Comparison of ENCODE assay signal across 16 cellular contexts in the genomic region with DNA sequence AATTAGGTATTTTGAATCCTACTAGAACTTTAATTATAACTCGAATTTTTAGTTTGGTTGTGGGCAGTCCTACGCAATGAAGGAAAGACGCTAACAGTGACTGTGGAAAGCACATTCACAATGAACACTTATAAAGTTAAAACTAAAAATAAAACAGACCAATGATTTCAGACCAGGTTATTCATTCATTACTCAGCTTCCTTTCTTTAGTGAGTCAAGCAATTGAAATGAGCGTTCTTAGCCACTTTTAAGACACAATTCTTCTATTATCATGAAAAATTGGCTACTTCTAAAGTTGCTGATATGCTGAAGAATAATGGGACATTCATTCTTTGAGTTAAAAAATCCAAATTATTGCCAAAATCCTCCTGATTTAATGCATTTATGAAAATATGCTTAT.
DNase-seq lines count a peak whose midpoint lies in the region; ATAC-seq, FAIRE-seq and TF ChIP-seq lines count a peak whose summit lies in the region.
"Had no signal": no experiment of that assay in that cellular context is flagged by ENCODE, and none has a peak within 500 bp of the region (broad histone marks: within the 10 kb centered on the region; RNA-seq: fewer than 3 reads in every experiment).

No MANE protein-coding gene starts in this region.

- peaks cover 51% of the 10 kb centered on the region for H3K4me1 Mint-ChIP-seq in HFFc6 (ENCODE audit: low read depth)
- H3K4me1 Mint-ChIP-seq in astrocyte (ENCODE audit: low read depth, unreplicated experiment), result peaks cover 26% of the 10 kb centered on the region
- no peaks in the 10 kb centered on the region for H3K4me1 Mint-ChIP-seq in stimulated activated naive B cell treated with anti-CD40 and anti-IgM and Interleukin-4, amounts not matched to agents 10 μg/mL and 1 μg/mL and 100 μg/mL, for 72 hours
- H3K4me1 Mint-ChIP-seq in T-helper 2 cell treated with Interferon-gamma antibody and Interleukin-4, amounts not matched to agents 5 μg/mL and 100 μg/mL, for 36 hours (ENCODE audit: low read depth), result no peaks in the 10 kb centered on the region
- H3K4me1 Mint-ChIP-seq: natural killer cell had no signal

- H3K4me1 ChIP-seq in astrocyte (ENCODE audit: insufficient read depth, low read length), result peaks cover 27% of the 10 kb centered on the region
- H3K4me1 ChIP-seq in thoracic aorta (ENCODE audit: control insufficient read depth in 1 of 2, low read depth in 2 of 2), result peaks cover 12 to 33% of the 10 kb centered on the region in 2 donors

- H3K27ac Mint-ChIP-seq in HFFc6, result peak overlapping the region; percentile 84
- peak overlapping the region; percentile 94 for H3K27ac Mint-ChIP-seq in astrocyte (ENCODE audit: unreplicated experiment)
- H3K27ac Mint-ChIP-seq in stimulated activated naive B cell treated with anti-CD40 and anti-IgM and Interleukin-4, amounts not matched to agents 10 μg/mL and 1 μg/mL and 100 μg/mL, for 72 hours, result no peak overlapping the region
- no peak overlapping the region for H3K27ac Mint-ChIP-seq in T-helper 2 cell treated with Interferon-gamma antibody and Interleukin-4, amounts not matched to agents 5 μg/mL and 100 μg/mL, for 36 hours
- H3K27ac Mint-ChIP-seq: natural killer cell had no signal

- no peaks in the 10 kb centered on the region for H3K9me3 ChIP-seq in astrocyte (ENCODE audit: insufficient read depth, low read depth, low read length)
- no peaks in the 10 kb centered on the region for H3K9me3 ChIP-seq in thoracic aorta
- H3K9me3 ChIP-seq: HAP-1 had no signal

- no peaks in the 10 kb centered on the region for H3K27me3 ChIP-seq in astrocyte (ENCODE audit: insufficient read depth, low read length)
- no peaks in the 10 kb centered on the region for H3K27me3 ChIP-seq in thoracic aorta (replicated peaks; ENCODE audit: insufficient read depth)

- H3K79me2 ChIP-seq in astrocyte (ENCODE audit: insufficient read depth, low read length), result peaks cover 4% of the 10 kb centered on the region

- DNase-seq in HFFc6 (peak; percentile 70), astrocyte (ENCODE audit: low read depth) (peak; percentile 91), foreskin fibroblast (peak; percentile 56 to 77), thoracic aorta (ENCODE audit: low spot score) (no peak), NCI-H774 (lab: John Stamatoyannopoulos, UW) (no peak)
- no peak for DNase-seq in stimulated activated naive B cell treated with anti-CD40 and anti-IgM and Interleukin-4, amounts not matched to agents 10 μg/mL and 1 μg/mL and 100 μg/mL, for 72 hours
- DNase-seq in T-helper 2 cell treated with Interferon-gamma antibody and Interleukin-4, amounts not matched to agents 5 μg/mL and 100 μg/mL, for 36 hours (ENCODE audit: low spot score), result no peak
- DNase-seq: activated naive CD4-positive, alpha-beta T cell; kidney; natural killer cell; SHP77; substantia nigra had no signal

- FAIRE-seq in astrocyte (lab: Jason Lieb, UNC), result peak; percentile 91
- FAIRE-seq: HepG2, kidney had no signal

- H3K36me3 ChIP-seq in astrocyte (ENCODE audit: insufficient read depth, low read length), result peaks cover 2% of the 10 kb centered on the region
- no peaks in the 10 kb centered on the region for H3K36me3 ChIP-seq in thoracic aorta
- H3K36me3 ChIP-seq: HAP-1 had no signal

- H3K27me3 Mint-ChIP-seq in HFFc6 (ENCODE audit: insufficient read depth) (no peaks in the 10 kb centered on the region), astrocyte (ENCODE audit: low read depth, unreplicated experiment) (no peaks in the 10 kb centered on the region)
- peaks cover 11 to 17% of the 10 kb centered on the region in 2 donors for H3K27me3 Mint-ChIP-seq in stimulated activated naive B cell treated with anti-CD40 and anti-IgM and Interleukin-4, amounts not matched to agents 10 μg/mL and 1 μg/mL and 100 μg/mL, for 72 hours
- peaks cover 10% of the 10 kb centered on the region for H3K27me3 Mint-ChIP-seq in T-helper 2 cell treated with Interferon-gamma antibody and Interleukin-4, amounts not matched to agents 5 μg/mL and 100 μg/mL, for 36 hours (ENCODE audit: low read depth)

- H3K4me2 ChIP-seq in astrocyte (ENCODE audit: low read length), result peak overlapping the region; percentile 53

- no peak overlapping the region for H3K4me3 ChIP-seq in astrocyte (ENCODE audit: insufficient read depth, low read depth, low read length)
- H3K4me3 ChIP-seq in foreskin fibroblast (ENCODE audit: low read depth in 1 of 2, low read length in 2 of 2), result no peak overlapping the region
- H3K4me3 ChIP-seq in thoracic aorta, result no peak overlapping the region
- H3K4me3 ChIP-seq: HAP-1 had no signal

- ATAC-seq in thoracic aorta (ENCODE audit: insufficient number of reproducible peaks, low FRiP score, low read depth) (no peak), HG03135 (IDR thresholded peaks at IDR 0.05; ENCODE audit: unreplicated experiment) (no peak)
- ATAC-seq in stimulated activated naive B cell treated with anti-CD40 and anti-IgM and Interleukin-4, amounts not matched to agents 10 μg/mL and 1 μg/mL and 100 μg/mL, for 72 hours (replicated peaks), result no peak
- ATAC-seq: HepG2, natural killer cell, sciatic nerve had no signal

- TF ChIP-seq CTCF in HFFc6 (IDR thresholded peaks at IDR 0.05), result no peak
- TF ChIP-seq CTCF in astrocyte (IDR thresholded peaks at IDR 0.05; ENCODE audit: insufficient read depth, low read depth, low read length), result no peak
- TF ChIP-seq CTCF in foreskin fibroblast (IDR thresholded peaks at IDR 0.05; ENCODE audit: low read depth, low read length), result no peak
- TF ChIP-seq CTCF in thoracic aorta (IDR thresholded peaks at IDR 0.05), result no peak

- H3K4me3 Mint-ChIP-seq in HFFc6 (peak overlapping the region; percentile 64; the same call in 1 of the 2 replicates), astrocyte (ENCODE audit: unreplicated experiment) (no peak overlapping the region)
- no peak overlapping the region for H3K4me3 Mint-ChIP-seq in stimulated activated naive B cell treated with anti-CD40 and anti-IgM and Interleukin-4, amounts not matched to agents 10 μg/mL and 1 μg/mL and 100 μg/mL, for 72 hours
- H3K4me3 Mint-ChIP-seq in T-helper 2 cell treated with Interferon-gamma antibody and Interleukin-4, amounts not matched to agents 5 μg/mL and 100 μg/mL, for 36 hours, result no peak overlapping the region
- H3K4me3 Mint-ChIP-seq: natural killer cell had no signal

- H3K9ac ChIP-seq in astrocyte (ENCODE audit: low read length), result peak overlapping the region; percentile 49

- no peaks in the 10 kb centered on the region for H3K9me3 Mint-ChIP-seq in HFFc6
- H3K9me3 Mint-ChIP-seq in astrocyte (ENCODE audit: unreplicated experiment), result no peaks in the 10 kb centered on the region
- H3K9me3 Mint-ChIP-seq in stimulated activated naive B cell treated with anti-CD40 and anti-IgM and Interleukin-4, amounts not matched to agents 10 μg/mL and 1 μg/mL and 100 μg/mL, for 72 hours, result no peaks in the 10 kb centered on the region
- no peaks in the 10 kb centered on the region for H3K9me3 Mint-ChIP-seq in T-helper 2 cell treated with Interferon-gamma antibody and Interleukin-4, amounts not matched to agents 5 μg/mL and 100 μg/mL, for 36 hours
- H3K9me3 Mint-ChIP-seq: natural killer cell had no signal

- 0 out of 2 replicates have a peak, but pooled peaks cover 4% of the 10 kb centered on the region for H3K36me3 Mint-ChIP-seq in HFFc6 (ENCODE audit: low read depth)
- peaks cover 3% of the 10 kb centered on the region for H3K36me3 Mint-ChIP-seq in astrocyte (ENCODE audit: low read depth, unreplicated experiment)
- H3K36me3 Mint-ChIP-seq in stimulated activated naive B cell treated with anti-CD40 and anti-IgM and Interleukin-4, amounts not matched to agents 10 μg/mL and 1 μg/mL and 100 μg/mL, for 72 hours, result no peaks in the 10 kb centered on the region
- no peaks in the 10 kb centered on the region for H3K36me3 Mint-ChIP-seq in T-helper 2 cell treated with Interferon-gamma antibody and Interleukin-4, amounts not matched to agents 5 μg/mL and 100 μg/mL, for 36 hours (ENCODE audit: low read depth)
- H3K36me3 Mint-ChIP-seq: natural killer cell had no signal

- no peaks in the 10 kb centered on the region for H4K20me1 ChIP-seq in astrocyte (ENCODE audit: insufficient read depth, low read length)

- H2AFZ ChIP-seq in astrocyte (ENCODE audit: low read depth, low read length), result no peak overlapping the region

- H3K27ac ChIP-seq in astrocyte (ENCODE audit: low read depth, low read length), result peak overlapping the region; percentile 86
- H3K27ac ChIP-seq in thoracic aorta, result peak overlapping the region; percentile 15 to 78

Comparison
In these comparisons a context has a peak if more than half of its experiments do, and no peak if none do; other contexts are left out.
1. DNase-seq: peak in HFFc6 (single experiment), astrocyte (single experiment) and foreskin fibroblast (2 of 2); none in thoracic aorta (single experiment), stimulated activated naive B cell treated with anti-CD40 and anti-IgM and Interleukin-4, amounts not matched to agents 10 μg/mL and 1 μg/mL and 100 μg/mL, for 72 hours (single experiment), T-helper 2 cell treated with Interferon-gamma antibody and Interleukin-4, amounts not matched to agents 5 μg/mL and 100 μg/mL, for 36 hours (single experiment) and NCI-H774 (single experiment).
2. H3K27ac Mint-ChIP-seq: peak in HFFc6 (single experiment) and astrocyte (single experiment); none in stimulated activated naive B cell treated with anti-CD40 and anti-IgM and Interleukin-4, amounts not matched to agents 10 μg/mL and 1 μg/mL and 100 μg/mL, for 72 hours (single experiment) and T-helper 2 cell treated with Interferon-gamma antibody and Interleukin-4, amounts not matched to agents 5 μg/mL and 100 μg/mL, for 36 hours (single experiment).